In the genomic region with DNA sequence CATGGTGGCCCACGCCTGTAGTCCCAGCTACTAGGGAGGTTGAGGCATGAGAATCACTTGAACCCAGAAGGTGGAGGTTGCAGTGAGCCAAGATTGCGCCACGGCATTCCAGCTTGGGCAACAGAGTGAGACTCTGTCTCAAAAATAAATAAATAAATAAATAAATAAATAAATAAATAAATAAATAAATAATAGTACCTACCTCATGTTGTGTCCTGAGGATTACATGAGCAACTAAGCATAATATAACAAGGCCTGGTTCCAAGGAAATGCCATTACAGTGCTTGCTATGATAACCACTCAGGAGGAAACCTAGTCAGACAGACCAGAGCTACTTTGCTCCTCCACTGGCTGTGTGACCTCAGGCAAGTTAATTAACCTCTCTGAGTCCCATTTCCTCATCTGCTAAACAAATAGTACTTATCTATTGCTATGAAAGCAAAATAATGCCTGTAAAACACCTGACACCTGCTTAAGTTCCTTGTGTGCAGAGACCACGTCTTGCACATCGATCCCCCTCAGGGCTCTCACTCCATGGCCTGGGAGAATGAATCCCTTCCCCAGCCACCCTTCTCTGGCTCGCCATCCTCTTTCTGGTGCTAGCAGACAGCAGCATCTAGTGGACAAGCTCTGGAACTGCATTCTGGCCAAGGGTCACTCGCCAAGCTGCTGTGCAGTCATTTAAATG, we compare ENCODE assay signal across 1 cellular context.
TF ChIP-seq lines count a peak whose summit lies in the region.

No MANE protein-coding gene starts in this region.

TF ChIP-seq in HepG2, 621 proteins besides CTCF, POLR2A, EP300 and RAD21 (continued from another document and continues in another):
- TF ChIP-seq, protein P1, sequence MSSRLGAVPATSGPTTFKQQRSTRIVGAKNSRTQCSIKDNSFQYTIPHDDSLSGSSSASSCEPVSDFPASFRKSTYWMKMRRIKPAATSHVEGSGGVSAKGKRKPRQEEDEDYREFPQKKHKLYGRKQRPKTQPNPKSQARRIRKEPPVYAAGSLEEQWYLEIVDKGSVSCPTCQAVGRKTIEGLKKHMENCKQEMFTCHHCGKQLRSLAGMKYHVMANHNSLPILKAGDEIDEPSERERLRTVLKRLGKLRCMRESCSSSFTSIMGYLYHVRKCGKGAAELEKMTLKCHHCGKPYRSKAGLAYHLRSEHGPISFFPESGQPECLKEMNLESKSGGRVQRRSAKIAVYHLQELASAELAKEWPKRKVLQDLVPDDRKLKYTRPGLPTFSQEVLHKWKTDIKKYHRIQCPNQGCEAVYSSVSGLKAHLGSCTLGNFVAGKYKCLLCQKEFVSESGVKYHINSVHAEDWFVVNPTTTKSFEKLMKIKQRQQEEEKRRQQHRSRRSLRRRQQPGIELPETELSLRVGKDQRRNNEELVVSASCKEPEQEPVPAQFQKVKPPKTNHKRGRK (CRISPR knock-in tag; IDR thresholded peaks at IDR 0.05): no peak
- TF ChIP-seq ZNF256 (CRISPR knock-in tag; conservative IDR thresholded peaks at IDR 0.05) (no peak), XBP1 (CRISPR knock-in tag; IDR thresholded peaks at IDR 0.05) (no peak), SMC3 (IDR thresholded peaks at IDR 0.05; ENCODE audit: low read length) (peak; percentile 99), JUN (CRISPR knock-in tag; IDR thresholded peaks at IDR 0.05) (no peak), NFYC (CRISPR knock-in tag; IDR thresholded peaks at IDR 0.05) (no peak), MEIS1 (CRISPR knock-in tag; IDR thresholded peaks at IDR 0.05; ENCODE audit: borderline replicate concordance) (no peak), ZSCAN22 (CRISPR knock-in tag; IDR thresholded peaks at IDR 0.05) (no peak), HDAC1 (CRISPR knock-in tag; IDR thresholded peaks at IDR 0.05) (no peak), HNRNPLL (IDR thresholded peaks at IDR 0.05; ENCODE audit: low read depth, low read length, poor library complexity, severe bottlenecking) (no peak), RARG (CRISPR knock-in tag; IDR thresholded peaks at IDR 0.05; ENCODE audit: low read depth) (no peak), ZIK1 (CRISPR knock-in tag; IDR thresholded peaks at IDR 0.05; ENCODE audit: borderline replicate concordance, low read depth) (no peak), TAF1 (CRISPR knock-in tag; IDR thresholded peaks at IDR 0.05) (no peak)
- TF ChIP-seq, protein P2, sequence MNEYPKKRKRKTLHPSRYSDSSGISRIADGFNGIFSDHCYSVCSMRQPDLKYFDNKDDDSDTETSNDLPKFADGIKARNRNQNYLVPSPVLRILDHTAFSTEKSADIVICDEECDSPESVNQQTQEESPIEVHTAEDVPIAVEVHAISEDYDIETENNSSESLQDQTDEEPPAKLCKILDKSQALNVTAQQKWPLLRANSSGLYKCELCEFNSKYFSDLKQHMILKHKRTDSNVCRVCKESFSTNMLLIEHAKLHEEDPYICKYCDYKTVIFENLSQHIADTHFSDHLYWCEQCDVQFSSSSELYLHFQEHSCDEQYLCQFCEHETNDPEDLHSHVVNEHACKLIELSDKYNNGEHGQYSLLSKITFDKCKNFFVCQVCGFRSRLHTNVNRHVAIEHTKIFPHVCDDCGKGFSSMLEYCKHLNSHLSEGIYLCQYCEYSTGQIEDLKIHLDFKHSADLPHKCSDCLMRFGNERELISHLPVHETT (CRISPR knock-in tag; conservative IDR thresholded peaks at IDR 0.05): 0 out of 2 replicates have a peak, but pooled peaks have one; percentile 32
- TF ChIP-seq, protein P3, sequence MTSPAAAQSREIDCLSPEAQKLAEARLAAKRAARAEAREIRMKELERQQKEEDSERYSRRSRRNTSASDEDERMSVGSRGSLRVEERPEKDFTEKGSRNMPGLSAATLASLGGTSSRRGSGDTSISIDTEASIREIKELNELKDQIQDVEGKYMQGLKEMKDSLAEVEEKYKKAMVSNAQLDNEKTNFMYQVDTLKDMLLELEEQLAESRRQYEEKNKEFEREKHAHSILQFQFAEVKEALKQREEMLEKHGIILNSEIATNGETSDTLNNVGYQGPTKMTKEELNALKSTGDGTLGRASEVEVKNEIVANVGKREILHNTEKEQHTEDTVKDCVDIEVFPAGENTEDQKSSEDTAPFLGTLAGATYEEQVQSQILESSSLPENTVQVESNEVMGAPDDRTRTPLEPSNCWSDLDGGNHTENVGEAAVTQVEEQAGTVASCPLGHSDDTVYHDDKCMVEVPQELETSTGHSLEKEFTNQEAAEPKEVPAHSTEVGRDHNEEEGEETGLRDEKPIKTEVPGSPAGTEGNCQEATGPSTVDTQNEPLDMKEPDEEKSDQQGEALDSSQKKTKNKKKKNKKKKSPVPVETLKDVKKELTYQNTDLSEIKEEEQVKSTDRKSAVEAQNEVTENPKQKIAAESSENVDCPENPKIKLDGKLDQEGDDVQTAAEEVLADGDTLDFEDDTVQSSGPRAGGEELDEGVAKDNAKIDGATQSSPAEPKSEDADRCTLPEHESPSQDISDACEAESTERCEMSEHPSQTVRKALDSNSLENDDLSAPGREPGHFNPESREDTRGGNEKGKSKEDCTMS (CRISPR knock-in tag; conservative IDR thresholded peaks at IDR 0.05): no peak
- TF ChIP-seq, protein P4, sequence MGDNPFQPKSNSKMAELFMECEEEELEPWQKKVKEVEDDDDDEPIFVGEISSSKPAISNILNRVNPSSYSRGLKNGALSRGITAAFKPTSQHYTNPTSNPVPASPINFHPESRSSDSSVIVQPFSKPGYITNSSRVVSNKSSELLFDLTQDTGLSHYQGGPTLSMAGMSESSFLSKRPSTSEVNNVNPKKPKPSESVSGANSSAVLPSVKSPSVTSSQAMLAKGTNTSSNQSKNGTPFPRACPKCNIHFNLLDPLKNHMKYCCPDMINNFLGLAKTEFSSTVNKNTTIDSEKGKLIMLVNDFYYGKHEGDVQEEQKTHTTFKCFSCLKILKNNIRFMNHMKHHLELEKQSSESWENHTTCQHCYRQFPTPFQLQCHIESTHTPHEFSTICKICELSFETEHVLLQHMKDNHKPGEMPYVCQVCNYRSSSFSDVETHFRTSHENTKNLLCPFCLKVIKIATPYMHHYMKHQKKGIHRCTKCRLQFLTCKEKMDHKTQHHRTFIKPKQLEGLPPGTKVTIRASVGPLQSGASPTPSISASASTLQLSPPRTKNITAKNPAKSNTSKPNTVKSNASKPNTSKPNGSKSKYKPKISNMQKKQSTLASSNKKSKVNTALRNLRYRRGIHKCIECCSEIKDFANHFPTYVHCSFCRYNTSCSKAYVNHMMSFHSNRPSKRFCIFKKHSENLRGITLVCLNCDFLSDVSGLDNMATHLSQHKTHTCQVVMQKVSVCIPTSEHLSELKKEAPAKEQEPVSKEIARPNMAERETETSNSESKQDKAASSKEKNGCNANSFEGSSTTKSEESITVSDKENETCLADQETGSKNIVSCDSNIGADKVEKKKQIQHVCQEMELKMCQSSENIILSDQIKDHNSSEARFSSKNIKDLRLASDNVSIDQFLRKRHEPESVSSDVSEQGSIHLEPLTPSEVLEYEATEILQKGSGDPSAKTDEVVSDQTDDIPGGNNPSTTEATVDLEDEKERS (CRISPR knock-in tag; IDR thresholded peaks at IDR 0.05): no peak; the same call in 1 of the 2 replicates
- TF ChIP-seq, protein P5, sequence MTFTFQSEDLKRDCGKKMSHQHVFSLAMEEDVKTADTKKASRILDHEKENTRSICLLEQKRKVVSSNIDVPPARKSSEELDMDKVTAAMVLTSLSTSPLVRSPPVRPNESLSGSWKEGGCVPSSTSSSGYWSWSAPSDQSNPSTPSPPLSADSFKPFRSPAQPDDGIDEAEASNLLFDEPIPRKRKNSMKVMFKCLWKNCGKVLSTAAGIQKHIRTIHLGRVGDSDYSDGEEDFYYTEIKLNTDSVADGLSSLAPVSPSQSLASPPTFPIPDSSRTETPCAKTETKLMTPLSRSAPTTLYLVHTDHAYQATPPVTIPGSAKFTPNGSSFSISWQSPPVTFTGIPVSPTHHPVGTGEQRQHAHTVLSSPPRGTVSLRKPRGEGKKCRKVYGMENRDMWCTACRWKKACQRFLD (CRISPR knock-in tag; IDR thresholded peaks at IDR 0.05; ENCODE audit: borderline replicate concordance): no peak
- TF ChIP-seq, protein P6, sequence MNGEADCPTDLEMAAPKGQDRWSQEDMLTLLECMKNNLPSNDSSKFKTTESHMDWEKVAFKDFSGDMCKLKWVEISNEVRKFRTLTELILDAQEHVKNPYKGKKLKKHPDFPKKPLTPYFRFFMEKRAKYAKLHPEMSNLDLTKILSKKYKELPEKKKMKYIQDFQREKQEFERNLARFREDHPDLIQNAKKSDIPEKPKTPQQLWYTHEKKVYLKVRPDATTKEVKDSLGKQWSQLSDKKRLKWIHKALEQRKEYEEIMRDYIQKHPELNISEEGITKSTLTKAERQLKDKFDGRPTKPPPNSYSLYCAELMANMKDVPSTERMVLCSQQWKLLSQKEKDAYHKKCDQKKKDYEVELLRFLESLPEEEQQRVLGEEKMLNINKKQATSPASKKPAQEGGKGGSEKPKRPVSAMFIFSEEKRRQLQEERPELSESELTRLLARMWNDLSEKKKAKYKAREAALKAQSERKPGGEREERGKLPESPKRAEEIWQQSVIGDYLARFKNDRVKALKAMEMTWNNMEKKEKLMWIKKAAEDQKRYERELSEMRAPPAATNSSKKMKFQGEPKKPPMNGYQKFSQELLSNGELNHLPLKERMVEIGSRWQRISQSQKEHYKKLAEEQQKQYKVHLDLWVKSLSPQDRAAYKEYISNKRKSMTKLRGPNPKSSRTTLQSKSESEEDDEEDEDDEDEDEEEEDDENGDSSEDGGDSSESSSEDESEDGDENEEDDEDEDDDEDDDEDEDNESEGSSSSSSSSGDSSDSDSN (CRISPR knock-in tag; IDR thresholded peaks at IDR 0.05): no peak
- TF ChIP-seq, protein P7, sequence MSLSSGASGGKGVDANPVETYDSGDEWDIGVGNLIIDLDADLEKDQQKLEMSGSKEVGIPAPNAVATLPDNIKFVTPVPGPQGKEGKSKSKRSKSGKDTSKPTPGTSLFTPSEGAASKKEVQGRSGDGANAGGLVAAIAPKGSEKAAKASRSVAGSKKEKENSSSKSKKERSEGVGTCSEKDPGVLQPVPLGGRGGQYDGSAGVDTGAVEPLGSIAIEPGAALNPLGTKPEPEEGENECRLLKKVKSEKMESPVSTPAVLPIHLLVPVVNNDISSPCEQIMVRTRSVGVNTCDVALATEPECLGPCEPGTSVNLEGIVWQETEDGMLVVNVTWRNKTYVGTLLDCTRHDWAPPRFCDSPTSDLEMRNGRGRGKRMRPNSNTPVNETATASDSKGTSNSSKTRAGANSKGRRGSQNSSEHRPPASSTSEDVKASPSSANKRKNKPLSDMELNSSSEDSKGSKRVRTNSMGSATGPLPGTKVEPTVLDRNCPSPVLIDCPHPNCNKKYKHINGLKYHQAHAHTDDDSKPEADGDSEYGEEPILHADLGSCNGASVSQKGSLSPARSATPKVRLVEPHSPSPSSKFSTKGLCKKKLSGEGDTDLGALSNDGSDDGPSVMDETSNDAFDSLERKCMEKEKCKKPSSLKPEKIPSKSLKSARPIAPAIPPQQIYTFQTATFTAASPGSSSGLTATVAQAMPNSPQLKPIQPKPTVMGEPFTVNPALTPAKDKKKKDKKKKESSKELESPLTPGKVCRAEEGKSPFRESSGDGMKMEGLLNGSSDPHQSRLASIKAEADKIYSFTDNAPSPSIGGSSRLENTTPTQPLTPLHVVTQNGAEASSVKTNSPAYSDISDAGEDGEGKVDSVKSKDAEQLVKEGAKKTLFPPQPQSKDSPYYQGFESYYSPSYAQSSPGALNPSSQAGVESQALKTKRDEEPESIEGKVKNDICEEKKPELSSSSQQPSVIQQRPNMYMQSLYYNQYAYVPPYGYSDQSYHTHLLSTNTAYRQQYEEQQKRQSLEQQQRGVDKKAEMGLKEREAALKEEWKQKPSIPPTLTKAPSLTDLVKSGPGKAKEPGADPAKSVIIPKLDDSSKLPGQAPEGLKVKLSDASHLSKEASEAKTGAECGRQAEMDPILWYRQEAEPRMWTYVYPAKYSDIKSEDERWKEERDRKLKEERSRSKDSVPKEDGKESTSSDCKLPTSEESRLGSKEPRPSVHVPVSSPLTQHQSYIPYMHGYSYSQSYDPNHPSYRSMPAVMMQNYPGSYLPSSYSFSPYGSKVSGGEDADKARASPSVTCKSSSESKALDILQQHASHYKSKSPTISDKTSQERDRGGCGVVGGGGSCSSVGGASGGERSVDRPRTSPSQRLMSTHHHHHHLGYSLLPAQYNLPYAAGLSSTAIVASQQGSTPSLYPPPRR (CRISPR knock-in tag; IDR thresholded peaks at IDR 0.05; ENCODE audit: borderline replicate concordance): no peak
- TF ChIP-seq, protein P8, sequence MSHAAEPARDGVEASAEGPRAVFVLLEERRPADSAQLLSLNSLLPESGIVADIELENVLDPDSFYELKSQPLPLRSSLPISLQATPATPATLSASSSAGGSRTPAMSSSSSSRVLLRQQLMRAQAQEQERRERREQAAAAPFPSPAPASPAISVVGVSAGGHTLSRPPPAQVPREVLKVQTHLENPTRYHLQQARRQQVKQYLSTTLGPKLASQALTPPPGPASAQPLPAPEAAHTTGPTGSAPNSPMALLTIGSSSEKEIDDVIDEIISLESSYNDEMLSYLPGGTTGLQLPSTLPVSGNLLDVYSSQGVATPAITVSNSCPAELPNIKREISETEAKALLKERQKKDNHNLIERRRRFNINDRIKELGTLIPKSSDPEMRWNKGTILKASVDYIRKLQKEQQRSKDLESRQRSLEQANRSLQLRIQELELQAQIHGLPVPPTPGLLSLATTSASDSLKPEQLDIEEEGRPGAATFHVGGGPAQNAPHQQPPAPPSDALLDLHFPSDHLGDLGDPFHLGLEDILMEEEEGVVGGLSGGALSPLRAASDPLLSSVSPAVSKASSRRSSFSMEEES (CRISPR knock-in tag; IDR thresholded peaks at IDR 0.05): no peak
- TF ChIP-seq, protein P9, sequence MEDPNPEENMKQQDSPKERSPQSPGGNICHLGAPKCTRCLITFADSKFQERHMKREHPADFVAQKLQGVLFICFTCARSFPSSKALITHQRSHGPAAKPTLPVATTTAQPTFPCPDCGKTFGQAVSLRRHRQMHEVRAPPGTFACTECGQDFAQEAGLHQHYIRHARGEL (CRISPR knock-in tag; IDR thresholded peaks at IDR 0.05): no peak
- TF ChIP-seq, protein P10, sequence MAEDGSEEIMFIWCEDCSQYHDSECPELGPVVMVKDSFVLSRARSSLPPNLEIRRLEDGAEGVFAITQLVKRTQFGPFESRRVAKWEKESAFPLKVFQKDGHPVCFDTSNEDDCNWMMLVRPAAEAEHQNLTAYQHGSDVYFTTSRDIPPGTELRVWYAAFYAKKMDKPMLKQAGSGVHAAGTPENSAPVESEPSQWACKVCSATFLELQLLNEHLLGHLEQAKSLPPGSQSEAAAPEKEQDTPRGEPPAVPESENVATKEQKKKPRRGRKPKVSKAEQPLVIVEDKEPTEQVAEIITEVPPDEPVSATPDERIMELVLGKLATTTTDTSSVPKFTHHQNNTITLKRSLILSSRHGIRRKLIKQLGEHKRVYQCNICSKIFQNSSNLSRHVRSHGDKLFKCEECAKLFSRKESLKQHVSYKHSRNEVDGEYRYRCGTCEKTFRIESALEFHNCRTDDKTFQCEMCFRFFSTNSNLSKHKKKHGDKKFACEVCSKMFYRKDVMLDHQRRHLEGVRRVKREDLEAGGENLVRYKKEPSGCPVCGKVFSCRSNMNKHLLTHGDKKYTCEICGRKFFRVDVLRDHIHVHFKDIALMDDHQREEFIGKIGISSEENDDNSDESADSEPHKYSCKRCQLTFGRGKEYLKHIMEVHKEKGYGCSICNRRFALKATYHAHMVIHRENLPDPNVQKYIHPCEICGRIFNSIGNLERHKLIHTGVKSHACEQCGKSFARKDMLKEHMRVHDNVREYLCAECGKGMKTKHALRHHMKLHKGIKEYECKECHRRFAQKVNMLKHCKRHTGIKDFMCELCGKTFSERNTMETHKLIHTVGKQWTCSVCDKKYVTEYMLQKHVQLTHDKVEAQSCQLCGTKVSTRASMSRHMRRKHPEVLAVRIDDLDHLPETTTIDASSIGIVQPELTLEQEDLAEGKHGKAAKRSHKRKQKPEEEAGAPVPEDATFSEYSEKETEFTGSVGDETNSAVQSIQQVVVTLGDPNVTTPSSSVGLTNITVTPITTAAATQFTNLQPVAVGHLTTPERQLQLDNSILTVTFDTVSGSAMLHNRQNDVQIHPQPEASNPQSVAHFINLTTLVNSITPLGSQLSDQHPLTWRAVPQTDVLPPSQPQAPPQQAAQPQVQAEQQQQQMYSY (CRISPR knock-in tag; IDR thresholded peaks at IDR 0.05): no peak
